Comparison of ENCODE assay signal across 24 cellular contexts in the genomic region with DNA sequence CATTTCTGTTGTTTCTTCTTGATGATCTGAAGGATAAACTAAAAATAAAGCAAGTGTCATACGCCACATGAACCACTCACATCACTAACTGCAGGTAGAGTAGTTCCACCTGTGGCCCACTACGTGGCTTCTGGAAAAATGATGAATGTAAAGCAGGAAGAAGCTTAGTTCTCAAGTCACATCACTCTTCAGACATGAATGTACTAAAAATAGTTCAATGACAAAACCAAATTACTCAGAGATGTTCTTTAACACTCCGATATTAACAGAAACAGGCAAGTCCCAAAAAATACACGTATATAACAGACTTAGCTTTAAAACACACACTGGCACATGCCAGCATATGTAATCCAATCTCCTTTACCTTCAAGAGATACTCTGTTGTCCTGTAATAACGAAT.
"Had no signal": no experiment of that assay in that cellular context is flagged by ENCODE, and none has a peak within 500 bp of the region (broad histone marks: within the 10 kb centered on the region; RNA-seq: fewer than 3 reads in every experiment).

No MANE protein-coding gene starts in this region.

- H3K27me3 ChIP-seq: dorsolateral prefrontal cortex, esophagus squamous epithelium, gastrocnemius medialis, testis, upper lobe of left lung had no signal

- H3K4me2 ChIP-seq: smooth muscle cell had no signal

- H3K36me3 Mint-ChIP-seq: activated CD4-positive, alpha-beta memory T cell treated with anti-CD3 and anti-CD28 coated beads for 36 hours; memory B cell had no signal

- H3K27ac ChIP-seq: dorsolateral prefrontal cortex had no signal

- H3K27ac Mint-ChIP-seq: activated B cell treated with CpG ODN at 0.5 μM for 24 hours; activated CD4-positive, alpha-beta memory T cell treated with anti-CD3 and anti-CD28 coated beads for 36 hours; activated naive CD4-positive, alpha-beta T cell treated with anti-CD3 and anti-CD28 coated beads for 36 hours; activated naive CD8-positive, alpha-beta T cell treated with anti-CD3 and anti-CD28 coated beads, Interleukin-2, amount 10 ng/mL, durations not matched to agents 7 days and 5 days; brain; memory B cell; stimulated activated naive B cell treated with anti-CD40 and anti-IgM and Interleukin-4, amounts not matched to agents 10 μg/mL and 1 μg/mL and 100 μg/mL, for 72 hours; T-cell; T-helper 2 cell treated with Interferon-gamma antibody and Interleukin-4, amounts not matched to agents 5 μg/mL and 100 μg/mL, for 36 hours had no signal

- FAIRE-seq: colon had no signal

- DNase-seq: activated B cell treated with CpG ODN at 0.5 μM for 24 hours; activated CD4-positive, alpha-beta memory T cell treated with anti-CD3 and anti-CD28 coated beads for 36 hours; activated CD4-positive, alpha-beta T cell treated with anti-CD3 and anti-CD28 coated beads for 4 hours; activated naive CD4-positive, alpha-beta T cell treated with anti-CD3 and anti-CD28 coated beads for 36 hours; activated naive CD8-positive, alpha-beta T cell treated with anti-CD3 and anti-CD28 coated beads, Interleukin-2, amount 10 ng/mL, durations not matched to agents 7 days and 5 days; activated T-cell treated with anti-CD3 and anti-CD28 coated beads, Interleukin-2, amount 50 U/mL, for 48 hours; central memory CD4-positive, alpha-beta T cell; dorsolateral prefrontal cortex; esophagus squamous epithelium; gastrocnemius medialis; hippocampal formation; stimulated activated CD4-positive, alpha-beta T cell treated with anti-CD3 and anti-CD28 coated beads, Interleukin-15, amount 100 ng/mL, for 24 hours; stimulated activated CD8-positive, alpha-beta memory T cell treated with anti-CD3 and anti-CD28 coated beads, Interleukin-4, amount 100 ng/mL, for 48 hours; stimulated activated naive B cell treated with anti-CD40 and anti-IgM and Interleukin-4, amounts not matched to agents 10 μg/mL and 1 μg/mL and 100 μg/mL, for 72 hours; T-cell; testis; upper lobe of left lung had no signal

- H3K27me3 Mint-ChIP-seq: activated B cell treated with CpG ODN at 0.5 μM for 24 hours; activated CD4-positive, alpha-beta memory T cell treated with anti-CD3 and anti-CD28 coated beads for 36 hours; activated naive CD8-positive, alpha-beta T cell treated with anti-CD3 and anti-CD28 coated beads, Interleukin-2, amount 10 ng/mL, durations not matched to agents 7 days and 5 days; memory B cell; stimulated activated naive B cell treated with anti-CD40 and anti-IgM and Interleukin-4, amounts not matched to agents 10 μg/mL and 1 μg/mL and 100 μg/mL, for 72 hours; T-cell had no signal

- H3K9me3 ChIP-seq: esophagus squamous epithelium, gastrocnemius medialis, testis, upper lobe of left lung had no signal

- H3K4me3 Mint-ChIP-seq: activated B cell treated with CpG ODN at 0.5 μM for 24 hours; activated CD4-positive, alpha-beta memory T cell treated with anti-CD3 and anti-CD28 coated beads for 36 hours; activated naive CD4-positive, alpha-beta T cell treated with anti-CD3 and anti-CD28 coated beads for 36 hours; activated naive CD8-positive, alpha-beta T cell treated with anti-CD3 and anti-CD28 coated beads, Interleukin-2, amount 10 ng/mL, durations not matched to agents 7 days and 5 days; brain; memory B cell; nephron; stimulated activated naive B cell treated with anti-CD40 and anti-IgM and Interleukin-4, amounts not matched to agents 10 μg/mL and 1 μg/mL and 100 μg/mL, for 72 hours; T-cell; T-helper 2 cell treated with Interferon-gamma antibody and Interleukin-4, amounts not matched to agents 5 μg/mL and 100 μg/mL, for 36 hours had no signal

- H3K4me3 ChIP-seq: dorsolateral prefrontal cortex, esophagus squamous epithelium, gastrocnemius medialis, smooth muscle cell, testis, upper lobe of left lung had no signal

- H3K36me3 ChIP-seq: esophagus squamous epithelium, gastrocnemius medialis had no signal

- ATAC-seq: gastrocnemius medialis; sciatic nerve; stimulated activated naive B cell treated with anti-CD40 and anti-IgM and Interleukin-4, amounts not matched to agents 10 μg/mL and 1 μg/mL and 100 μg/mL, for 72 hours; T-cell had no signal

- H3K9me3 Mint-ChIP-seq: activated B cell treated with CpG ODN at 0.5 μM for 24 hours; activated CD4-positive, alpha-beta memory T cell treated with anti-CD3 and anti-CD28 coated beads for 36 hours; activated naive CD4-positive, alpha-beta T cell treated with anti-CD3 and anti-CD28 coated beads for 36 hours; activated naive CD8-positive, alpha-beta T cell treated with anti-CD3 and anti-CD28 coated beads, Interleukin-2, amount 10 ng/mL, durations not matched to agents 7 days and 5 days; memory B cell had no signal
